18 cellular contexts compared by ENCODE assay signal in genomic region chr9:78292716-78293497, GRCh38. TPM values are rescaled to one million over a fixed set of nuclear protein-coding genes. Genes with fewer than 3 reads are reported as not detected.
DNase-seq lines count a peak whose midpoint lies in the region; ATAC-seq lines count a peak whose summit lies in the region.
"Had no signal": no experiment of that assay in that cellular context is flagged by ENCODE, and none has a peak within 500 bp of the region (broad histone marks: within the 10 kb centered on the region; RNA-seq: fewer than 3 reads in every experiment).

No MANE protein-coding gene starts in this region.

- H3K36me3 Mint-ChIP-seq in activated CD4-positive, alpha-beta T cell treated with anti-CD3 and anti-CD28 coated beads, Interleukin-2, amount 10 ng/mL, durations not matched to agents 24 days and 14 days (ENCODE audit: low read depth), result peaks cover 5% of the 10 kb centered on the region
- peaks cover 10% of the 10 kb centered on the region for H3K36me3 Mint-ChIP-seq in activated CD8-positive, alpha-beta T cell treated with anti-CD3 and anti-CD28 coated beads, Interleukin-2, amount 10 ng/mL, durations not matched to agents 7 days and 5 days (ENCODE audit: low read depth)
- H3K36me3 Mint-ChIP-seq in naive thymus-derived CD8-positive, alpha-beta T cell, result no peaks in the 10 kb centered on the region
- H3K36me3 Mint-ChIP-seq: stimulated activated memory B cell treated with anti-CD40 and anti-IgM and Interleukin-4, amounts not matched to agents 10 μg/mL and 1 μg/mL and 100 μg/mL, for 72 hours had no signal

- H3K4me3 ChIP-seq in Jurkat, Clone E6-1 (ENCODE audit: low read length), result peak overlapping the region; percentile 15
- H3K4me3 ChIP-seq in H7 (ENCODE audit: insufficient read depth, low read depth, low read length), result no peak overlapping the region
- H3K4me3 ChIP-seq: ovary, upper lobe of right lung had no signal

- H3K36me3 ChIP-seq in H7 (replicated peaks; ENCODE audit: control insufficient read depth, insufficient read depth, low read length), result no peaks in the 10 kb centered on the region
- H3K36me3 ChIP-seq: ovary, upper lobe of right lung had no signal

- peak overlapping the region; percentile 67 for H3K4me3 Mint-ChIP-seq in activated CD4-positive, alpha-beta T cell treated with anti-CD3 and anti-CD28 coated beads, Interleukin-2, amount 10 ng/mL, durations not matched to agents 24 days and 14 days
- peak overlapping the region; percentile 81 for H3K4me3 Mint-ChIP-seq in activated CD8-positive, alpha-beta T cell treated with anti-CD3 and anti-CD28 coated beads, Interleukin-2, amount 10 ng/mL, durations not matched to agents 7 days and 5 days
- peak overlapping the region; percentile 12 to 94 (median 86) for H3K4me3 Mint-ChIP-seq in naive thymus-derived CD8-positive, alpha-beta T cell
- H3K4me3 Mint-ChIP-seq: stimulated activated memory B cell treated with anti-CD40 and anti-IgM and Interleukin-4, amounts not matched to agents 10 μg/mL and 1 μg/mL and 100 μg/mL, for 72 hours had no signal

- no peaks in the 10 kb centered on the region for H3K27me3 Mint-ChIP-seq in activated CD4-positive, alpha-beta T cell treated with anti-CD3 and anti-CD28 coated beads, Interleukin-2, amount 10 ng/mL, durations not matched to agents 24 days and 14 days
- peaks cover 2% of the 10 kb centered on the region for H3K27me3 Mint-ChIP-seq in activated CD8-positive, alpha-beta T cell treated with anti-CD3 and anti-CD28 coated beads, Interleukin-2, amount 10 ng/mL, durations not matched to agents 7 days and 5 days (ENCODE audit: low read depth)
- H3K27me3 Mint-ChIP-seq in naive thymus-derived CD8-positive, alpha-beta T cell, result no peaks in the 10 kb centered on the region

- POLR2A ChIA-PET in activated CD8-positive, alpha-beta T cell treated with anti-CD3 and anti-CD28 coated beads, Interleukin-2, amount 10 ng/mL, durations not matched to agents 7 days and 5 days (lab: Charles Lee), result interaction anchor here (0.5 to 1.0 kb wide), 3 partner anchors 8 to 1279 kb away, joined by 3 read pairs; partner anchors contain the start of gene TLE4
- POLR2A ChIA-PET in naive thymus-derived CD8-positive, alpha-beta T cell (lab: Charles Lee), result no interaction called here

- peaks cover 22% of the 10 kb centered on the region for H3K4me1 Mint-ChIP-seq in activated CD4-positive, alpha-beta T cell treated with anti-CD3 and anti-CD28 coated beads, Interleukin-2, amount 10 ng/mL, durations not matched to agents 24 days and 14 days
- peaks cover 41% of the 10 kb centered on the region for H3K4me1 Mint-ChIP-seq in activated CD8-positive, alpha-beta T cell treated with anti-CD3 and anti-CD28 coated beads, Interleukin-2, amount 10 ng/mL, durations not matched to agents 7 days and 5 days (ENCODE audit: low read depth)
- peaks cover 11 to 28% (median 23%) of the 10 kb centered on the region in 4 donors for H3K4me1 Mint-ChIP-seq in naive thymus-derived CD8-positive, alpha-beta T cell

- CTCF ChIA-PET in activated CD8-positive, alpha-beta T cell treated with anti-CD3 and anti-CD28 coated beads, Interleukin-2, amount 10 ng/mL, durations not matched to agents 7 days and 5 days (lab: Charles Lee), result interaction anchor here (0.5 to 2.6 kb wide), 3 partner anchors 65 to 145 kb away, joined by 3 to 8 read pairs (median 3); no protein-coding TSS in a partner anchor

- intact Hi-C loops in activated CD4-positive, alpha-beta T cell treated with anti-CD3 and anti-CD28 coated beads, Interleukin-2, amount 10 ng/mL, durations not matched to agents 24 days and 14 days (cut with micrococcal nuclease), result loop anchor here (10.0 kb wide), 1 partner anchor 838 kb away; no protein-coding TSS in a partner anchor

- peak overlapping the region; percentile 31 for H3K27ac Mint-ChIP-seq in activated CD4-positive, alpha-beta T cell treated with anti-CD3 and anti-CD28 coated beads, Interleukin-2, amount 10 ng/mL, durations not matched to agents 24 days and 14 days
- H3K27ac Mint-ChIP-seq in activated CD8-positive, alpha-beta T cell treated with anti-CD3 and anti-CD28 coated beads, Interleukin-2, amount 10 ng/mL, durations not matched to agents 7 days and 5 days, result peak overlapping the region; percentile 89
- H3K27ac Mint-ChIP-seq in naive thymus-derived CD8-positive, alpha-beta T cell, result peak overlapping the region in 9 of 10 donors; percentile 12 to 97 (median 85)
- H3K27ac Mint-ChIP-seq: stimulated activated memory B cell treated with anti-CD40 and anti-IgM and Interleukin-4, amounts not matched to agents 10 μg/mL and 1 μg/mL and 100 μg/mL, for 72 hours had no signal

- no peaks in the 10 kb centered on the region for H3K27me3 ChIP-seq in H7 (ENCODE audit: control insufficient read depth, insufficient read depth, low read length)
- H3K27me3 ChIP-seq: ovary, upper lobe of right lung had no signal

- peak; percentile 66 for DNase-seq in activated CD4-positive, alpha-beta T cell treated with anti-CD3 and anti-CD28 coated beads, Interleukin-2, amount 10 ng/mL, durations not matched to agents 24 days and 14 days
- no peak for DNase-seq in activated CD4-positive, alpha-beta T cell treated with anti-CD3 and anti-CD28 coated beads, Interleukin-2, amount 50 U/mL, for 4 hours
- peak; percentile 37 for DNase-seq in Jurkat, Clone E6-1 (ENCODE audit: low read depth, low spot score)
- peak; percentile 43 for DNase-seq in activated CD8-positive, alpha-beta T cell treated with anti-CD3 and anti-CD28 coated beads, Interleukin-2, amount 10 ng/mL, durations not matched to agents 7 days and 5 days
- peak in 3 of 10 donors; percentile 7 to 16 (median 10) for DNase-seq in naive thymus-derived CD8-positive, alpha-beta T cell
- no peak for DNase-seq in GM19240 (ENCODE audit: insufficient read length, low spot score)
- DNase-seq in H7, result no peak
- no peak for DNase-seq in NCI-H1105 (lab: John Stamatoyannopoulos, UW)
- DNase-seq: activated CD4-positive, CD25-positive, alpha-beta regulatory T cell treated with anti-CD3 and anti-CD28 coated beads, Interleukin-2, amount 50 U/mL, for 72 hours; Calu3; caudate nucleus; effector CD8-positive, alpha-beta T cell; GDM1; GOT3; NCI-H526 treated with DMSO at 0.1 percent for 48 hours; ovary; upper lobe of right lung had no signal

- ATAC-seq in activated CD8-positive, alpha-beta T cell treated with anti-CD3 and anti-CD28 coated beads, Interleukin-2, amount 10 ng/mL, durations not matched to agents 7 days and 5 days, result no peak
- no peak for ATAC-seq in naive thymus-derived CD8-positive, alpha-beta T cell
- ATAC-seq: stimulated activated memory B cell treated with anti-CD40 and anti-IgM and Interleukin-4, amounts not matched to agents 10 μg/mL and 1 μg/mL and 100 μg/mL, for 72 hours; upper lobe of right lung had no signal

- H3K9me3 Mint-ChIP-seq in activated CD4-positive, alpha-beta T cell treated with anti-CD3 and anti-CD28 coated beads, Interleukin-2, amount 10 ng/mL, durations not matched to agents 24 days and 14 days, result no peaks in the 10 kb centered on the region
- no peaks in the 10 kb centered on the region for H3K9me3 Mint-ChIP-seq in activated CD8-positive, alpha-beta T cell treated with anti-CD3 and anti-CD28 coated beads, Interleukin-2, amount 10 ng/mL, durations not matched to agents 7 days and 5 days (ENCODE audit: insufficient read depth)
- H3K9me3 Mint-ChIP-seq in naive thymus-derived CD8-positive, alpha-beta T cell, result no peaks in the 10 kb centered on the region
- H3K9me3 Mint-ChIP-seq: stimulated activated memory B cell treated with anti-CD40 and anti-IgM and Interleukin-4, amounts not matched to agents 10 μg/mL and 1 μg/mL and 100 μg/mL, for 72 hours had no signal

RNA-seq across cellular contexts. Expression of gene PSAT1, which starts 4.0 kb away (rescaled TPM):
- total RNA-seq in activated CD4-positive, alpha-beta T cell treated with anti-CD3 and anti-CD28 coated beads, Interleukin-2, amount 10 ng/mL, durations not matched to agents 24 days and 14 days, result 88.5 and 91.3 TPM in 2 replicates
- 161 TPM for polyA plus RNA-seq in Jurkat, Clone E6-1 (2012; ENCODE audit: insufficient read depth, insufficient read length)
- total RNA-seq in activated CD8-positive, alpha-beta T cell treated with anti-CD3 and anti-CD28 coated beads, Interleukin-2, amount 10 ng/mL, durations not matched to agents 7 days and 5 days, result 100 to 1,000 TPM; 110 to 112 TPM
- 10 to 100 TPM; 28.3 to 29.3 TPM for total RNA-seq in naive thymus-derived CD8-positive, alpha-beta T cell
- polyA plus RNA-seq in naive thymus-derived CD8-positive, alpha-beta T cell, result 10 to 100 TPM; 12.1 to 20.1 (median 15.3) TPM
- total RNA-seq in H7 (2014; rRNA removed; shearing (Covaris generic)), result 224 and 271 TPM in 2 replicates

RNA-seq across cellular contexts. Expression of gene CEP78, which starts 57.0 kb away (rescaled TPM):
- total RNA-seq in activated CD4-positive, alpha-beta T cell treated with anti-CD3 and anti-CD28 coated beads, Interleukin-2, amount 10 ng/mL, durations not matched to agents 24 days and 14 days, result 34.5 and 39.1 TPM in 2 replicates
- 45.9 TPM for polyA plus RNA-seq in Jurkat, Clone E6-1 (2012; ENCODE audit: insufficient read depth, insufficient read length)
- 10 to 100 TPM; 59.1 to 62.1 TPM for total RNA-seq in activated CD8-positive, alpha-beta T cell treated with anti-CD3 and anti-CD28 coated beads, Interleukin-2, amount 10 ng/mL, durations not matched to agents 7 days and 5 days
- 10 to 100 TPM; 32.7 to 35.9 TPM for total RNA-seq in naive thymus-derived CD8-positive, alpha-beta T cell
- polyA plus RNA-seq in naive thymus-derived CD8-positive, alpha-beta T cell, result 10 to 100 TPM; 14.7 to 21.2 (median 15.1) TPM
- total RNA-seq in H7 (2014; rRNA removed; shearing (Covaris generic)), result 31.0 and 45.9 TPM in 2 replicates

Comparison
In these comparisons a context has a peak if more than half of its experiments do, and no peak if none do; other contexts are left out.
1. DNase-seq: peak in activated CD4-positive, alpha-beta T cell treated with anti-CD3 and anti-CD28 coated beads, Interleukin-2, amount 10 ng/mL, durations not matched to agents 24 days and 14 days (single experiment), Jurkat, Clone E6-1 (single experiment) and activated CD8-positive, alpha-beta T cell treated with anti-CD3 and anti-CD28 coated beads, Interleukin-2, amount 10 ng/mL, durations not matched to agents 7 days and 5 days (single experiment); none in activated CD4-positive, alpha-beta T cell treated with anti-CD3 and anti-CD28 coated beads, Interleukin-2, amount 50 U/mL, for 4 hours (0 of 2), GM19240 (single experiment), H7 (single experiment) and NCI-H1105 (single experiment).
2. H3K27ac Mint-ChIP-seq: peak in every context shown above with its lines; median percentile 89 in activated CD8-positive, alpha-beta T cell treated with anti-CD3 and anti-CD28 coated beads, Interleukin-2, amount 10 ng/mL, durations not matched to agents 7 days and 5 days; 85 in naive thymus-derived CD8-positive, alpha-beta T cell; 31 in activated CD4-positive, alpha-beta T cell treated with anti-CD3 and anti-CD28 coated beads, Interleukin-2, amount 10 ng/mL, durations not matched to agents 24 days and 14 days.
3. Peak in every context shown above with its lines, with median percentiles within 50 percentile points of each other: H3K4me3 Mint-ChIP-seq.